Comparison of ENCODE assay signal across 8 cellular contexts in genomic region chr5:145697251-145698016, GRCh38.
DNase-seq lines count a peak whose midpoint lies in the region; ATAC-seq and TF ChIP-seq lines count a peak whose summit lies in the region.

No MANE protein-coding gene starts in this region.

- no peaks in the 10 kb centered on the region for H3K79me2 ChIP-seq in OCI-LY1 (ENCODE audit: insufficient read depth, low read length)

- intact Hi-C loops in natural killer cell (cut with micrococcal nuclease): no loop called here

- H3K4me3 ChIP-seq in OCI-LY1 (ENCODE audit: low read depth, low read length, poor library complexity, severe bottlenecking) (no peak overlapping the region), fibroblast of mammary gland (ENCODE audit: control insufficient read depth, low read depth, low read length) (no peak overlapping the region), subcutaneous abdominal adipose tissue (ENCODE audit: low read depth in 1 of 5, low read length in 5 of 5) (peak overlapping the region in 3 of 5 donors; percentile 20 to 44 (median 31))

- no peaks in the 10 kb centered on the region for H3K9me2 ChIP-seq in OCI-LY1 (ENCODE audit: low read depth, low read length)

- H3K4me2 ChIP-seq in OCI-LY1 (ENCODE audit: low read length): no peak overlapping the region

- no peaks in the 10 kb centered on the region for H3K4me1 Mint-ChIP-seq in natural killer cell

- no peak overlapping the region for H3K4me3 Mint-ChIP-seq in natural killer cell

- no peaks in the 10 kb centered on the region for H3F3A ChIP-seq in OCI-LY1 (ENCODE audit: insufficient read depth, low read length)

- DNase-seq in stimulated activated CD4-positive, alpha-beta T cell treated with anti-CD3 and anti-CD28 coated beads, Interleukin-4, amount 100 ng/mL, for 24 hours: peak; percentile 5
- no peak for DNase-seq in stimulated activated CD4-positive, alpha-beta T cell treated with anti-CD3 and anti-CD28 coated beads, Interleukin-1b, Interleukin-23, amount 100 ng/mL, for 48 hours
- DNase-seq in fibroblast of mammary gland (ENCODE audit: low read depth) (peak; percentile 71), natural killer cell (no peak)

- no peaks in the 10 kb centered on the region for H3K9me3 ChIP-seq in OCI-LY1 (ENCODE audit: low read length)
- H3K9me3 ChIP-seq in subcutaneous abdominal adipose tissue (ENCODE audit: control insufficient read depth in 5 of 5, low read length in 5 of 5): no peaks in the 10 kb centered on the region

- no peak overlapping the region for H3K27ac Mint-ChIP-seq in natural killer cell

- no peaks in the 10 kb centered on the region for H3K27me3 ChIP-seq in OCI-LY1 (ENCODE audit: insufficient read depth, low read length)
- H3K27me3 ChIP-seq in subcutaneous abdominal adipose tissue (ENCODE audit: control insufficient read depth in 5 of 5, insufficient read depth in 4 of 5, low read length in 5 of 5): no peaks in the 10 kb centered on the region

- H3K9ac ChIP-seq in OCI-LY1 (ENCODE audit: low read length) (no peak overlapping the region), subcutaneous abdominal adipose tissue (ENCODE audit: low read length in 5 of 5) (peak overlapping the region in 1 of 5 donors; percentile 25)

- no peak overlapping the region for H2AFZ ChIP-seq in OCI-LY1 (ENCODE audit: low read length)

- TF ChIP-seq CTCF in OCI-LY1 (IDR thresholded peaks at IDR 0.05; ENCODE audit: low read length): peak; percentile 63
- TF ChIP-seq CTCF in fibroblast of mammary gland (conservative IDR thresholded peaks at IDR 0.05; ENCODE audit: control insufficient read depth, insufficient read depth, low read depth, low read length): peak; percentile 83
- no peak for TF ChIP-seq CTCF in natural killer cell (IDR thresholded peaks at IDR 0.05)

- H3K27me3 Mint-ChIP-seq in natural killer cell (ENCODE audit: low read depth in 2 of 2): no peaks in the 10 kb centered on the region

- ATAC-seq in HG02610 (IDR thresholded peaks at IDR 0.05; ENCODE audit: unreplicated experiment) (peak; percentile 69), natural killer cell (no peak), HG03045 (IDR thresholded peaks at IDR 0.05; ENCODE audit: unreplicated experiment) (no peak)

- no peaks in the 10 kb centered on the region for H3K36me3 Mint-ChIP-seq in natural killer cell

- H3K4me1 ChIP-seq in OCI-LY1 (ENCODE audit: insufficient read depth, low read length, severe bottlenecking) (no peaks in the 10 kb centered on the region), subcutaneous abdominal adipose tissue (ENCODE audit: control insufficient read depth in 5 of 5, insufficient read depth in 5 of 5, low read length in 5 of 5) (peaks cover 0 to 9% (median 4%) of the 10 kb centered on the region in 5 donors)

- H3K36me3 ChIP-seq in OCI-LY1 (ENCODE audit: insufficient read depth, low read length) (no peaks in the 10 kb centered on the region), subcutaneous abdominal adipose tissue (ENCODE audit: control insufficient read depth in 5 of 5, insufficient read depth in 5 of 5, low read length in 5 of 5) (no peaks in the 10 kb centered on the region)

- no peaks in the 10 kb centered on the region for H3K9me3 Mint-ChIP-seq in natural killer cell

- H3K27ac ChIP-seq in OCI-LY1 (ENCODE audit: low read depth, low read length, poor library complexity, severe bottlenecking) (no peak overlapping the region), subcutaneous abdominal adipose tissue (ENCODE audit: low read depth, low read length) (no peak overlapping the region)

- H4K20me1 ChIP-seq in OCI-LY1 (ENCODE audit: insufficient read depth, low read length): no peaks in the 10 kb centered on the region

Comparison
In these comparisons a context has a peak if more than half of its experiments do, and no peak if none do; other contexts are left out.
1. DNase-seq: peak in stimulated activated CD4-positive, alpha-beta T cell treated with anti-CD3 and anti-CD28 coated beads, Interleukin-4, amount 100 ng/mL, for 24 hours (single experiment) and fibroblast of mammary gland (single experiment); none in stimulated activated CD4-positive, alpha-beta T cell treated with anti-CD3 and anti-CD28 coated beads, Interleukin-1b, Interleukin-23, amount 100 ng/mL, for 48 hours (single experiment) and natural killer cell (single experiment).
2. H3K4me3 ChIP-seq: peak in subcutaneous abdominal adipose tissue (3 of 5); none in OCI-LY1 (single experiment) and fibroblast of mammary gland (single experiment).